In genomic region chr2:216789088-216789487, GRCh38 we compare ENCODE assay signal across 1 cellular context.
TF ChIP-seq lines count a peak whose summit lies in the region.

No MANE protein-coding gene starts in this region.

TF ChIP-seq in K562, 482 proteins besides CTCF, POLR2A, EP300 and RAD21 (continued from another document and continues in another):
- TF ChIP-seq, protein P1, sequence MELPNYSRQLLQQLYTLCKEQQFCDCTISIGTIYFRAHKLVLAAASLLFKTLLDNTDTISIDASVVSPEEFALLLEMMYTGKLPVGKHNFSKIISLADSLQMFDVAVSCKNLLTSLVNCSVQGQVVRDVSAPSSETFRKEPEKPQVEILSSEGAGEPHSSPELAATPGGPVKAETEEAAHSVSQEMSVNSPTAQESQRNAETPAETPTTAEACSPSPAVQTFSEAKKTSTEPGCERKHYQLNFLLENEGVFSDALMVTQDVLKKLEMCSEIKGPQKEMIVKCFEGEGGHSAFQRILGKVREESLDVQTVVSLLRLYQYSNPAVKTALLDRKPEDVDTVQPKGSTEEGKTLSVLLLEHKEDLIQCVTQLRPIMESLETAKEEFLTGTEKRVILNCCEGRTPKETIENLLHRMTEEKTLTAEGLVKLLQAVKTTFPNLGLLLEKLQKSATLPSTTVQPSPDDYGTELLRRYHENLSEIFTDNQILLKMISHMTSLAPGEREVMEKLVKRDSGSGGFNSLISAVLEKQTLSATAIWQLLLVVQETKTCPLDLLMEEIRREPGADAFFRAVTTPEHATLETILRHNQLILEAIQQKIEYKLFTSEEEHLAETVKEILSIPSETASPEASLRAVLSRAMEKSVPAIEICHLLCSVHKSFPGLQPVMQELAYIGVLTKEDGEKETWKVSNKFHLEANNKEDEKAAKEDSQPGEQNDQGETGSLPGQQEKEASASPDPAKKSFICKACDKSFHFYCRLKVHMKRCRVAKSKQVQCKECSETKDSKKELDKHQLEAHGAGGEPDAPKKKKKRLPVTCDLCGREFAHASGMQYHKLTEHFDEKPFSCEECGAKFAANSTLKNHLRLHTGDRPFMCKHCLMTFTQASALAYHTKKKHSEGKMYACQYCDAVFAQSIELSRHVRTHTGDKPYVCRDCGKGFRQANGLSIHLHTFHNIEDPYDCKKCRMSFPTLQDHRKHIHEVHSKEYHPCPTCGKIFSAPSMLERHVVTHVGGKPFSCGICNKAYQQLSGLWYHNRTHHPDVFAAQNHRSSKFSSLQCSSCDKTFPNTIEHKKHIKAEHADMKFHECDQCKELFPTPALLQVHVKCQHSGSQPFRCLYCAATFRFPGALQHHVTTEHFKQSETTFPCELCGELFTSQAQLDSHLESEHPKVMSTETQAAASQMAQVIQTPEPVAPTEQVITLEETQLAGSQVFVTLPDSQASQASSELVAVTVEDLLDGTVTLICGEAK (IDR thresholded peaks at IDR 0.05) = peak; percentile 96
- TF ChIP-seq, protein P1 (CRISPR knock-in tag; IDR thresholded peaks at IDR 0.05) = peak; percentile 93
- TF ChIP-seq ARID1B (IDR thresholded peaks at IDR 0.05) = peak; percentile 82
- TF ChIP-seq, protein P2, sequence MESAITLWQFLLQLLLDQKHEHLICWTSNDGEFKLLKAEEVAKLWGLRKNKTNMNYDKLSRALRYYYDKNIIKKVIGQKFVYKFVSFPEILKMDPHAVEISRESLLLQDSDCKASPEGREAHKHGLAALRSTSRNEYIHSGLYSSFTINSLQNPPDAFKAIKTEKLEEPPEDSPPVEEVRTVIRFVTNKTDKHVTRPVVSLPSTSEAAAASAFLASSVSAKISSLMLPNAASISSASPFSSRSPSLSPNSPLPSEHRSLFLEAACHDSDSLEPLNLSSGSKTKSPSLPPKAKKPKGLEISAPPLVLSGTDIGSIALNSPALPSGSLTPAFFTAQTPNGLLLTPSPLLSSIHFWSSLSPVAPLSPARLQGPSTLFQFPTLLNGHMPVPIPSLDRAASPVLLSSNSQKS (CRISPR knock-in tag; IDR thresholded peaks at IDR 0.05) = no peak
- TF ChIP-seq, protein P3, sequence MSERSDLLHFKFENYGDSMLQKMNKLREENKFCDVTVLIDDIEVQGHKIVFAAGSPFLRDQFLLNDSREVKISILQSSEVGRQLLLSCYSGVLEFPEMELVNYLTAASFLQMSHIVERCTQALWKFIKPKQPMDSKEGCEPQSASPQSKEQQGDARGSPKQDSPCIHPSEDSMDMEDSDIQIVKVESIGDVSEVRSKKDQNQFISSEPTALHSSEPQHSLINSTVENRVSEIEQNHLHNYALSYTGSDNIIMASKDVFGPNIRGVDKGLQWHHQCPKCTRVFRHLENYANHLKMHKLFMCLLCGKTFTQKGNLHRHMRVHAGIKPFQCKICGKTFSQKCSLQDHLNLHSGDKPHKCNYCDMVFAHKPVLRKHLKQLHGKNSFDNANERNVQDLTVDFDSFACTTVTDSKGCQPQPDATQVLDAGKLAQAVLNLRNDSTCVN (CRISPR knock-in tag; IDR thresholded peaks at IDR 0.05) = no peak
- TF ChIP-seq ZNF134 (CRISPR knock-in tag; conservative IDR thresholded peaks at IDR 0.05) = no peak
- peak; percentile 50; the same call in 1 of the 2 replicates for TF ChIP-seq DPF2 (IDR thresholded peaks at IDR 0.05)
- TF ChIP-seq L3MBTL2 (IDR thresholded peaks at IDR 0.05) = peak; percentile 52
- TF ChIP-seq, protein P4, sequence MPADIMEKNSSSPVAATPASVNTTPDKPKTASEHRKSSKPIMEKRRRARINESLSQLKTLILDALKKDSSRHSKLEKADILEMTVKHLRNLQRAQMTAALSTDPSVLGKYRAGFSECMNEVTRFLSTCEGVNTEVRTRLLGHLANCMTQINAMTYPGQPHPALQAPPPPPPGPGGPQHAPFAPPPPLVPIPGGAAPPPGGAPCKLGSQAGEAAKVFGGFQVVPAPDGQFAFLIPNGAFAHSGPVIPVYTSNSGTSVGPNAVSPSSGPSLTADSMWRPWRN (IDR thresholded peaks at IDR 0.05; ENCODE audit: low read depth) = no peak
- TF ChIP-seq, protein P5, sequence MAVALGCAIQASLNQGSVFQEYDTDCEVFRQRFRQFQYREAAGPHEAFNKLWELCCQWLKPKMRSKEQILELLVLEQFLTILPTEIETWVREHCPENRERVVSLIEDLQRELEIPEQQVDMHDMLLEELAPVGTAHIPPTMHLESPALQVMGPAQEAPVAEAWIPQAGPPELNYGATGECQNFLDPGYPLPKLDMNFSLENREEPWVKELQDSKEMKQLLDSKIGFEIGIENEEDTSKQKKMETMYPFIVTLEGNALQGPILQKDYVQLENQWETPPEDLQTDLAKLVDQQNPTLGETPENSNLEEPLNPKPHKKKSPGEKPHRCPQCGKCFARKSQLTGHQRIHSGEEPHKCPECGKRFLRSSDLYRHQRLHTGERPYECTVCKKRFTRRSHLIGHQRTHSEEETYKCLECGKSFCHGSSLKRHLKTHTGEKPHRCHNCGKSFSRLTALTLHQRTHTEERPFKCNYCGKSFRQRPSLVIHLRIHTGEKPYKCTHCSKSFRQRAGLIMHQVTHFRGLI (CRISPR knock-in tag; IDR thresholded peaks at IDR 0.05) = 0 out of 2 replicates have a peak, but pooled peaks have one; percentile 44
- TF ChIP-seq FOXK1 (CRISPR knock-in tag; IDR thresholded peaks at IDR 0.05; ENCODE audit: borderline replicate concordance) = no peak
- no peak for TF ChIP-seq ZFP30 (CRISPR knock-in tag; IDR thresholded peaks at IDR 0.05; ENCODE audit: borderline replicate concordance)
- TF ChIP-seq, protein P6, sequence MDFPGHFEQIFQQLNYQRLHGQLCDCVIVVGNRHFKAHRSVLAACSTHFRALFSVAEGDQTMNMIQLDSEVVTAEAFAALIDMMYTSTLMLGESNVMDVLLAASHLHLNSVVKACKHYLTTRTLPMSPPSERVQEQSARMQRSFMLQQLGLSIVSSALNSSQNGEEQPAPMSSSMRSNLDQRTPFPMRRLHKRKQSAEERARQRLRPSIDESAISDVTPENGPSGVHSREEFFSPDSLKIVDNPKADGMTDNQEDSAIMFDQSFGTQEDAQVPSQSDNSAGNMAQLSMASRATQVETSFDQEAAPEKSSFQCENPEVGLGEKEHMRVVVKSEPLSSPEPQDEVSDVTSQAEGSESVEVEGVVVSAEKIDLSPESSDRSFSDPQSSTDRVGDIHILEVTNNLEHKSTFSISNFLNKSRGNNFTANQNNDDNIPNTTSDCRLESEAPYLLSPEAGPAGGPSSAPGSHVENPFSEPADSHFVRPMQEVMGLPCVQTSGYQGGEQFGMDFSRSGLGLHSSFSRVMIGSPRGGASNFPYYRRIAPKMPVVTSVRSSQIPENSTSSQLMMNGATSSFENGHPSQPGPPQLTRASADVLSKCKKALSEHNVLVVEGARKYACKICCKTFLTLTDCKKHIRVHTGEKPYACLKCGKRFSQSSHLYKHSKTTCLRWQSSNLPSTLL (IDR thresholded peaks at IDR 0.05) = no peak
- TF ChIP-seq, protein P7, sequence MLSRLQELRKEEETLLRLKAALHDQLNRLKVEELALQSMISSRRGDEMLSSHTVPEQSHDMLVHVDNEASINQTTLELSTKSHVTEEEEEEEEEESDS (CRISPR knock-in tag; IDR thresholded peaks at IDR 0.05) = no peak
- TF ChIP-seq GTF2F1 (IDR thresholded peaks at IDR 0.05; ENCODE audit: low read depth, low read length) = no peak
- peak; percentile 41; the same call in 1 of the 2 replicates for TF ChIP-seq GATA2 (CRISPR knock-in tag; IDR thresholded peaks at IDR 0.05)
- TF ChIP-seq FOXJ2 (tag; IDR thresholded peaks at IDR 0.05) = peak; percentile 55; the same call in 1 of the 2 replicates
- no peak for TF ChIP-seq RHOXF2B (CRISPR knock-in tag; conservative IDR thresholded peaks at IDR 0.05)
- TF ChIP-seq HDAC8 (tag; IDR thresholded peaks at IDR 0.05) = no peak
- no peak for TF ChIP-seq EWSR1 (IDR thresholded peaks at IDR 0.05; ENCODE audit: borderline replicate concordance, low read depth, partially characterized antibody)
- no peak for TF ChIP-seq EZH2 (IDR thresholded peaks at IDR 0.05; ENCODE audit: borderline replicate concordance, low read depth, low read length)
- TF ChIP-seq ETV1 (tag; conservative IDR thresholded peaks at IDR 0.05; ENCODE audit: low read depth) = no peak
- no peak for TF ChIP-seq KLF13 (tag; IDR thresholded peaks at IDR 0.05; ENCODE audit: borderline replicate concordance, low read depth)
- TF ChIP-seq FUS (optimal IDR thresholded peaks at IDR 0.05; ENCODE audit: low read depth, low read length) = no peak
- TF ChIP-seq ZBTB49 (CRISPR knock-in tag; IDR thresholded peaks at IDR 0.05; ENCODE audit: borderline replicate concordance) = no peak
- TF ChIP-seq SAFB2 (IDR thresholded peaks at IDR 0.05; ENCODE audit: borderline replicate concordance, low read depth, low read length, severe bottlenecking) = no peak
- no peak for TF ChIP-seq POLR3A (IDR thresholded peaks at IDR 0.05; ENCODE audit: borderline replicate concordance, extremely low read depth, insufficient read depth, insufficient read length)
- TF ChIP-seq, protein P8, sequence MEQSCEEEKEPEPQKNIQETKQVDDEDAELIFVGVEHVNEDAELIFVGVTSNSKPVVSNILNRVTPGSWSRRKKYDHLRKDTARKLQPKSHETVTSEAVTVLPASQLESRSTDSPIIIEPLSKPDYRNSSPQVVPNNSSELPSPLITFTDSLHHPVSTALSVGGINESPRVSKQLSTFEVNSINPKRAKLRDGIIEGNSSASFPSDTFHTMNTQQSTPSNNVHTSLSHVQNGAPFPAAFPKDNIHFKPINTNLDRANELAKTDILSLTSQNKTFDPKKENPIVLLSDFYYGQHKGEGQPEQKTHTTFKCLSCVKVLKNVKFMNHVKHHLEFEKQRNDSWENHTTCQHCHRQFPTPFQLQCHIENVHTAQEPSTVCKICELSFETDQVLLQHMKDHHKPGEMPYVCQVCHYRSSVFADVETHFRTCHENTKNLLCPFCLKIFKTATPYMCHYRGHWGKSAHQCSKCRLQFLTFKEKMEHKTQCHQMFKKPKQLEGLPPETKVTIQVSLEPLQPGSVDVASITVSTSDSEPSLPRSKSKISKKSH (CRISPR knock-in tag; IDR thresholded peaks at IDR 0.05) = no peak
- no peak for TF ChIP-seq CHD1 (IDR thresholded peaks at IDR 0.05; ENCODE audit: low read length)
- TF ChIP-seq TRIM24 (IDR thresholded peaks at IDR 0.05) = 0 out of 4 replicates have a peak, but pooled peaks of 1 of the 2 experiments have one; percentile 28
- TF ChIP-seq CREB3 (tag; conservative IDR thresholded peaks at IDR 0.05; ENCODE audit: low read depth) = no peak
- peak; percentile 73 for TF ChIP-seq TCF3 (CRISPR knock-in tag; IDR thresholded peaks at IDR 0.05)
- TF ChIP-seq, protein P9, sequence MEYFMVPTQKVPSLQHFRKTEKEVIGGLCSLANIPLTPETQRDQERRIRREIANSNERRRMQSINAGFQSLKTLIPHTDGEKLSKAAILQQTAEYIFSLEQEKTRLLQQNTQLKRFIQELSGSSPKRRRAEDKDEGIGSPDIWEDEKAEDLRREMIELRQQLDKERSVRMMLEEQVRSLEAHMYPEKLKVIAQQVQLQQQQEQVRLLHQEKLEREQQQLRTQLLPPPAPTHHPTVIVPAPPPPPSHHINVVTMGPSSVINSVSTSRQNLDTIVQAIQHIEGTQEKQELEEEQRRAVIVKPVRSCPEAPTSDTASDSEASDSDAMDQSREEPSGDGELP (CRISPR knock-in tag; IDR thresholded peaks at IDR 0.05; ENCODE audit: borderline replicate concordance) = no peak
- TF ChIP-seq POLR2G (IDR thresholded peaks at IDR 0.05; ENCODE audit: low read depth, low read length) = no peak
- TF ChIP-seq DIDO1 (tag; IDR thresholded peaks at IDR 0.05; ENCODE audit: low read depth) = no peak
